Comparison of ENCODE assay signal across 33 cellular contexts in the genomic region with DNA sequence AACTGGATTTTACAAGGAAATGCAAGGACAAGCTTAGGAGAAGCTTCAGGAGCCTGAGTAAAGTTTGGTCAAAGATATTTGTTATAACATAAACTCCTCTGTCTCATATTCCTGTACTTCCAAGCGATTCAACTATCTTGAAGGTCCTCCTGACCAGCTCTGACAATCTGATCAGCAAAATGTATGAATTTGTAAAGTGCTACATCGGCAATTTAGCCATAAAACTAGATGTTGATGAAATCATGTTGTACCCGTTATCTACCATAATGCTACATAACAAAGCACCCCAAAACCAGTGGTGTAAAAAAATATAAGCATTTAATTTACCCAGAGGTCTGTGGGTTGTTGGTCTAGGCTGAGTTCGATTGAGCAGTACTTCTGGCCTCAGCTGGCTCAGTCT. TPM values are rescaled to one million over a fixed set of nuclear protein-coding genes. Genes with fewer than 3 reads are reported as not detected.
"Had no signal": no experiment of that assay in that cellular context is flagged by ENCODE, and none has a peak within 500 bp of the region (broad histone marks: within the 10 kb centered on the region; RNA-seq: fewer than 3 reads in every experiment).

No MANE protein-coding gene starts in this region.

- H3K4me3 ChIP-seq: colonic mucosa, esophagus squamous epithelium, gastrocnemius medialis, heart right ventricle, left lung, lower lobe of right lung, mucosa of descending colon had no signal

- H3K36me3 ChIP-seq: colonic mucosa, esophagus squamous epithelium, gastrocnemius medialis, heart right ventricle, left lung, lower lobe of right lung had no signal

- FAIRE-seq: endometrium, islet of Langerhans, keratinocyte had no signal

- DNase-seq: colonic mucosa; cortex of kidney; effector CD8-positive, alpha-beta T cell; effector memory CD8-positive, alpha-beta T cell; endodermal cell; erythroblast; esophagus squamous epithelium; foreskin fibroblast; foreskin melanocyte; gastrocnemius medialis; glutamatergic neuron; head of caudate nucleus; heart right ventricle; hippocampal formation; left cardiac atrium; left lung; left ventricle myocardium superior; lower lobe of right lung; mesenchymal stem cell; mucosa of descending colon; naive B cell had no signal

- H3K4me1 ChIP-seq: colonic mucosa, esophagus squamous epithelium, gastrocnemius medialis, heart right ventricle, left lung, lower lobe of right lung had no signal

- H3K9me3 ChIP-seq: colonic mucosa, esophagus squamous epithelium, gastrocnemius medialis, heart right ventricle, left lung, lower lobe of right lung had no signal

- H3K27me3 ChIP-seq: colonic mucosa, esophagus squamous epithelium, gastrocnemius medialis, left lung had no signal

- ATAC-seq: effector memory CD8-positive, alpha-beta T cell; esophagus mucosa; gastrocnemius medialis; heart right ventricle; left cardiac atrium; left lung; left ventricle myocardium superior; lower lobe of right lung; mucosa of descending colon had no signal

- H3K27ac ChIP-seq: colonic mucosa, epithelial cell of prostate, esophagus squamous epithelium, gastrocnemius medialis, heart right ventricle, left lung, lower lobe of right lung had no signal

RNA-seq across cellular contexts. Expression of a gene that starts 19.5 kb away (rescaled TPM):
- total RNA-seq: colonic mucosa, dermis microvascular lymphatic vessel endothelial cell, endodermal cell, esophagus mucosa, esophagus squamous epithelium, gastrocnemius medialis, glomerular endothelial cell, heart right ventricle, kidney epithelial cell, left cardiac atrium, left lung, left ventricle myocardium superior, lower lobe of right lung, lung microvascular endothelial cell, mesenteric fat pad, mesothelial cell of epicardium, mucosa of descending colon, myocyte had no signal
- polyA plus RNA-seq: heart right ventricle, keratinocyte had no signal
